ENCODE assay signal across 24 cellular contexts in genomic region chr3:58121183-58121582, GRCh38.
"Had no signal": no experiment of that assay in that cellular context is flagged by ENCODE, and none has a peak within 500 bp of the region (broad histone marks: within the 10 kb centered on the region; RNA-seq: fewer than 3 reads in every experiment).

No MANE protein-coding gene starts in this region.

- H3K9me3 Mint-ChIP-seq: activated B cell treated with CpG ODN at 0.5 μM for 24 hours; activated T-cell treated with anti-CD3 and anti-CD28 coated beads, Interleukin-2, amount 50 U/mL, for 4 hours; activated T-helper 2 cell treated with anti-CD3 and anti-CD28 coated beads, Interferon-gamma antibody, Interleukin-2, Interleukin-4, amounts not matched to agents 10 μg/mL and 5 μg/mL and 100 μg/mL, durations not matched to agents 14 hours and 24 hours and 36 hours; naive B cell; neural crest cell had no signal

- DNase-seq: activated B cell treated with CpG ODN at 0.5 μM for 24 hours; activated CD4-positive, alpha-beta T cell treated with anti-CD3 and anti-CD28 coated beads for 36 hours; activated CD4-positive, alpha-beta T cell treated with anti-CD3 and anti-CD28 coated beads, Interleukin-2, amount 50 U/mL, for 48 hours; activated CD8-positive, alpha-beta memory T cell treated with anti-CD3 and anti-CD28 coated beads, Interleukin-2, amount 50 U/mL, for 48 hours; activated naive CD4-positive, alpha-beta T cell; activated T-cell treated with anti-CD3 and anti-CD28 coated beads, Interleukin-2, amount 50 U/mL, for 4 hours; cerebellar nuclear complex; kidney; occipital lobe; posterior cingulate gyrus; stimulated activated CD4-positive, alpha-beta T cell treated with anti-CD3 and anti-CD28 coated beads, Interleukin-12 subunit alpha, Interleukin-12 subunit beta, amount 100 ng/mL, for 4 hours; stimulated activated CD4-positive, alpha-beta T cell treated with anti-CD3 and anti-CD28 coated beads, Interleukin-4, amount 100 ng/mL, for 4 hours; stimulated activated naive CD8-positive, alpha-beta T cell treated with anti-CD3 and anti-CD28 coated beads, Interleukin-15, Interleukin-2, amounts not matched to agents 100 U/mL and 50 U/mL, for 24 hours; T-helper 1 cell; T-helper 9 cell; thyroid gland had no signal

- H3K27me3 Mint-ChIP-seq: activated B cell treated with CpG ODN at 0.5 μM for 24 hours; activated CD4-positive, alpha-beta T cell treated with anti-CD3 and anti-CD28 coated beads for 36 hours; activated naive CD8-positive, alpha-beta T cell; naive B cell had no signal

- H3K4me3 Mint-ChIP-seq: activated CD4-positive, alpha-beta T cell treated with anti-CD3 and anti-CD28 coated beads for 36 hours; activated naive CD8-positive, alpha-beta T cell; activated T-cell treated with anti-CD3 and anti-CD28 coated beads, Interleukin-2, amount 50 U/mL, for 4 hours; neural crest cell had no signal

- H3K9me3 ChIP-seq: adrenal gland, thyroid gland had no signal

- ATAC-seq: activated CD4-positive, alpha-beta T cell treated with anti-CD3 and anti-CD28 coated beads for 36 hours; activated T-cell treated with anti-CD3 and anti-CD28 coated beads, Interleukin-2, amount 50 U/mL, for 4 hours; stimulated activated naive CD8-positive, alpha-beta T cell treated with anti-CD3 and anti-CD28 coated beads, Interleukin-15, Interleukin-2, amounts not matched to agents 100 U/mL and 50 U/mL, for 24 hours had no signal

- H3K4me3 ChIP-seq: adrenal gland, coronary artery, lung, thyroid gland had no signal

- H3K27ac Mint-ChIP-seq: activated B cell treated with CpG ODN at 0.5 μM for 24 hours; activated CD4-positive, alpha-beta T cell treated with anti-CD3 and anti-CD28 coated beads for 36 hours; activated naive CD8-positive, alpha-beta T cell; activated T-helper 2 cell treated with anti-CD3 and anti-CD28 coated beads, Interferon-gamma antibody, Interleukin-2, Interleukin-4, amounts not matched to agents 10 μg/mL and 5 μg/mL and 100 μg/mL, durations not matched to agents 14 hours and 24 hours and 36 hours had no signal

- FAIRE-seq: bronchial epithelial cell, kidney had no signal

- H3K27me3 ChIP-seq: adrenal gland, thyroid gland had no signal
